In genomic region chr4:53113433-53114215, GRCh38 we compare ENCODE assay signal across 19 cellular contexts.
DNase-seq lines count a peak whose midpoint lies in the region; ATAC-seq and TF ChIP-seq lines count a peak whose summit lies in the region.
"Had no signal": no experiment of that assay in that cellular context is flagged by ENCODE, and none has a peak within 500 bp of the region (broad histone marks: within the 10 kb centered on the region; RNA-seq: fewer than 3 reads in every experiment).

No MANE protein-coding gene starts in this region.

- H3K4me3 Mint-ChIP-seq in activated CD4-positive, alpha-beta T cell treated with anti-CD3 and anti-CD28 coated beads, Interleukin-2, amount 10 ng/mL, durations not matched to agents 24 days and 14 days, result no peak overlapping the region
- H3K4me3 Mint-ChIP-seq: activated naive CD8-positive, alpha-beta T cell treated with anti-CD3 and anti-CD28 coated beads, Interleukin-2, amount 10 ng/mL, durations not matched to agents 7 days and 5 days; dendritic cell treated with granulocyte-macrophage colony-stimulating factor and Interleukin-4, amounts not matched to agents 40 ng/mL and 50 ng/mL, for 4 days; H9; T-cell had no signal

- no peak for TF ChIP-seq POLR2A in body of pancreas (IDR thresholded peaks at IDR 0.05)

- no peak overlapping the region for H3K27ac ChIP-seq in body of pancreas
- H3K27ac ChIP-seq: A549, pancreas, upper lobe of right lung had no signal

- intact Hi-C loops in activated CD4-positive, alpha-beta T cell treated with anti-CD3 and anti-CD28 coated beads, Interleukin-2, amount 10 ng/mL, durations not matched to agents 24 days and 14 days (cut with micrococcal nuclease), result loop anchor here (1.0 to 5.0 kb wide), 5 partner anchors 12 to 96 kb away; no protein-coding TSS in a partner anchor
- intact Hi-C loops in body of pancreas (cut with DNase I), result no loop called here

- no peak for DNase-seq in activated CD4-positive, alpha-beta T cell treated with anti-CD3 and anti-CD28 coated beads, Interleukin-2, amount 10 ng/mL, durations not matched to agents 24 days and 14 days
- no peak for DNase-seq in activated CD4-positive, alpha-beta T cell treated with anti-CD3 and anti-CD28 coated beads, Interleukin-2, amount 50 U/mL, for 4 hours
- DNase-seq in epithelial cell of esophagus (ENCODE audit: low read depth) (peak; percentile 35), body of pancreas (no peak), medulla oblongata (ENCODE audit: extremely low spot score) (no peak), OCI-M2 (lab: John Stamatoyannopoulos, UW; ENCODE audit: unreplicated experiment) (no peak)
- DNase-seq: activated CD4-positive, CD25-positive, alpha-beta regulatory T cell treated with anti-CD3 and anti-CD28 coated beads, Interleukin-2, amount 50 U/mL, for 72 hours; activated naive CD8-positive, alpha-beta T cell treated with anti-CD3 and anti-CD28 coated beads, Interleukin-2, amount 10 ng/mL, durations not matched to agents 7 days and 5 days; H9; NCI-H1105 treated with DMSO at 0.1 percent for 48 hours; NCI-H226; OCI-M1; pancreas; T-cell; upper lobe of right lung had no signal

- H3K9me3 Mint-ChIP-seq in activated CD4-positive, alpha-beta T cell treated with anti-CD3 and anti-CD28 coated beads, Interleukin-2, amount 10 ng/mL, durations not matched to agents 24 days and 14 days, result peaks cover 14% of the 10 kb centered on the region

- no peaks in the 10 kb centered on the region for H3K27me3 Mint-ChIP-seq in activated CD4-positive, alpha-beta T cell treated with anti-CD3 and anti-CD28 coated beads, Interleukin-2, amount 10 ng/mL, durations not matched to agents 24 days and 14 days
- H3K27me3 Mint-ChIP-seq: activated naive CD8-positive, alpha-beta T cell treated with anti-CD3 and anti-CD28 coated beads, Interleukin-2, amount 10 ng/mL, durations not matched to agents 7 days and 5 days; dendritic cell treated with granulocyte-macrophage colony-stimulating factor and Interleukin-4, amounts not matched to agents 40 ng/mL and 50 ng/mL, for 4 days; T-cell had no signal

- H3K4me1 Mint-ChIP-seq in activated CD4-positive, alpha-beta T cell treated with anti-CD3 and anti-CD28 coated beads, Interleukin-2, amount 10 ng/mL, durations not matched to agents 24 days and 14 days, result peaks cover 20% of the 10 kb centered on the region
- H3K4me1 Mint-ChIP-seq: activated naive CD8-positive, alpha-beta T cell treated with anti-CD3 and anti-CD28 coated beads, Interleukin-2, amount 10 ng/mL, durations not matched to agents 7 days and 5 days had no signal

- H3K27ac Mint-ChIP-seq in activated CD4-positive, alpha-beta T cell treated with anti-CD3 and anti-CD28 coated beads, Interleukin-2, amount 10 ng/mL, durations not matched to agents 24 days and 14 days, result peak overlapping the region; percentile 92
- H3K27ac Mint-ChIP-seq: activated naive CD8-positive, alpha-beta T cell treated with anti-CD3 and anti-CD28 coated beads, Interleukin-2, amount 10 ng/mL, durations not matched to agents 7 days and 5 days; dendritic cell treated with granulocyte-macrophage colony-stimulating factor and Interleukin-4, amounts not matched to agents 40 ng/mL and 50 ng/mL, for 4 days; H9; T-cell had no signal

- H3K36me3 ChIP-seq in body of pancreas (replicated peaks in 1 of 2; ENCODE audit: insufficient read depth in 1 of 2, low read depth in 2 of 2), result no peaks in the 10 kb centered on the region
- H3K36me3 ChIP-seq: pancreas, upper lobe of right lung had no signal

- 73 to 88% methylated on average over 2 of the region's 2 CpGs for WGBS in body of pancreas, 2 donors

- peak; percentile 66 for ATAC-seq in GM18907 (IDR thresholded peaks at IDR 0.05; ENCODE audit: unreplicated experiment)
- peak; percentile 69 for ATAC-seq in HG03432 (IDR thresholded peaks at IDR 0.05; ENCODE audit: unreplicated experiment)
- no peak for ATAC-seq in body of pancreas
- ATAC-seq: A549, pancreas, T-cell, upper lobe of right lung had no signal

- H3K27me3 ChIP-seq in body of pancreas, result no peaks in the 10 kb centered on the region
- H3K27me3 ChIP-seq: pancreas, upper lobe of right lung had no signal

- TF ChIP-seq CTCF in epithelial cell of esophagus (IDR thresholded peaks at IDR 0.05; ENCODE audit: insufficient read depth, low read depth, low read length, missing control alignments) (no peak), body of pancreas (IDR thresholded peaks at IDR 0.05) (no peak)

- no peaks in the 10 kb centered on the region for H3K4me1 ChIP-seq in body of pancreas
- H3K4me1 ChIP-seq: A549, pancreas, upper lobe of right lung had no signal

- H3K9me3 ChIP-seq in body of pancreas, result no peaks in the 10 kb centered on the region
- H3K9me3 ChIP-seq: A549, pancreas had no signal

- H3K4me3 ChIP-seq in epithelial cell of esophagus (ENCODE audit: low read length), result no peak overlapping the region
- H3K4me3 ChIP-seq in body of pancreas, result no peak overlapping the region
- H3K4me3 ChIP-seq: A549, pancreas, upper lobe of right lung had no signal

- H3K36me3 Mint-ChIP-seq in activated CD4-positive, alpha-beta T cell treated with anti-CD3 and anti-CD28 coated beads, Interleukin-2, amount 10 ng/mL, durations not matched to agents 24 days and 14 days (ENCODE audit: low read depth), result peaks cover 18% of the 10 kb centered on the region
